ENCODE assay signal across 8 cellular contexts in genomic region chr16:4376126-4376819, GRCh38. TPM values are rescaled to one million over a fixed set of nuclear protein-coding genes. Genes with fewer than 3 reads are reported as not detected.
DNase-seq lines count a peak whose midpoint lies in the region; ATAC-seq and TF ChIP-seq lines count a peak whose summit lies in the region.
"Had no signal": no experiment of that assay in that cellular context is flagged by ENCODE, and none has a peak within 500 bp of the region (broad histone marks: within the 10 kb centered on the region; RNA-seq: fewer than 3 reads in every experiment).

No MANE protein-coding gene starts in this region.

- H3K27ac ChIP-seq in RWPE1: peak overlapping the region; percentile 99
- peak overlapping the region; percentile 45 to 48 for H3K27ac ChIP-seq in mucosa of rectum (ENCODE audit: low read depth in 2 of 2, low read length in 2 of 2)
- peak overlapping the region; percentile 96 to 97 for H3K27ac ChIP-seq in uterus

- peak in 1 of 2 donors; percentile 35 for TF ChIP-seq POLR2A in uterus (IDR thresholded peaks at IDR 0.05)

- H3K4me1 ChIP-seq in mucosa of rectum (ENCODE audit: control insufficient read depth in 2 of 2, insufficient read depth in 2 of 2, low read length in 2 of 2) (peaks cover 15 to 17% of the 10 kb centered on the region in 2 donors), uterus (peaks cover 0 to 39% of the 10 kb centered on the region in 2 donors)

- CTCF ChIA-PET in RWPE1 (lab: Yijun Ruan, JAX): interaction anchor here (0.7 to 4.8 kb wide), 3 partner anchors 9 to 86 kb away, joined by 3 to 31 read pairs (median 3); no protein-coding TSS in a partner anchor

- TF ChIP-seq CTCF in RWPE1 (conservative IDR thresholded peaks at IDR 0.05; ENCODE audit: low read depth) (no peak), uterus (IDR thresholded peaks at IDR 0.05) (no peak)

- H3K27me3 ChIP-seq in mucosa of rectum (ENCODE audit: control insufficient read depth in 2 of 2, insufficient read depth in 2 of 2, low read length in 2 of 2): no peaks in the 10 kb centered on the region
- H3K27me3 ChIP-seq in uterus: no peaks in the 10 kb centered on the region

- H3K36me3 ChIP-seq in mucosa of rectum (ENCODE audit: control insufficient read depth in 2 of 2, insufficient read depth in 2 of 2, low read length in 2 of 2) (peaks cover 0 to 9% of the 10 kb centered on the region in 2 donors), uterus (no peaks in the 10 kb centered on the region)

- H3K9me3 ChIP-seq in mucosa of rectum (ENCODE audit: control insufficient read depth in 2 of 2, low read length in 2 of 2) (no peaks in the 10 kb centered on the region), uterus (no peaks in the 10 kb centered on the region)

- POLR2A ChIA-PET in RWPE1 (lab: Yijun Ruan, JAX; ENCODE audit: low non-redundant PET): no interaction called here

- intact Hi-C loops in uterus (cut with DNase I; ENCODE audit: low total_unique reads): no loop called here

- peak overlapping the region in 1 of 2 donors; percentile 33 for H3K9ac ChIP-seq in mucosa of rectum (ENCODE audit: low read depth in 1 of 2, low read length in 2 of 2)

- H3K4me3 ChIP-seq in mucosa of rectum (ENCODE audit: low read length in 2 of 2) (no peak overlapping the region), uterus (no peak overlapping the region)

- ATAC-seq in HG02571 (IDR thresholded peaks at IDR 0.05; ENCODE audit: unreplicated experiment) (no peak), HG03097 (IDR thresholded peaks at IDR 0.05; ENCODE audit: low FRiP score, unreplicated experiment) (no peak)

- DNase-seq in RWPE1 (ENCODE audit: low spot score) (no peak), fibroblast of gingiva (ENCODE audit: low read depth) (peak; percentile 93), uterus (peak; percentile 92 to 97), T-helper 2 cell (no peak)
- DNase-seq: NCI-H2227 treated with DMSO at 0.1 percent for 48 hours had no signal

RNA-seq across cellular contexts. Expression of gene VASN, which starts 4.6 kb away (rescaled TPM):
- total RNA-seq in uterus: 10 to 100 TPM in 3 of 4 donors, 1 to 10 TPM in 1; 3.6 to 49.0 (median 19.9) TPM

RNA-seq across cellular contexts. Expression of gene PAM16, which starts 25.2 kb away (rescaled TPM):
- total RNA-seq in uterus: 100 to 1,000 TPM in 1 of 4 donors, 10 to 100 TPM in 2, 1 to 10 TPM in 1; 8.9 to 438 (median 35.3) TPM

RNA-seq across cellular contexts. Expression of gene CORO7, which starts 40.1 kb away (rescaled TPM):
- 10 to 100 TPM; 13.8 to 52.1 (median 30.0) TPM for total RNA-seq in uterus

RNA-seq across cellular contexts. Expression of gene DNAJA3, which starts 49.4 kb away (rescaled TPM):
- total RNA-seq in uterus: 10 to 100 TPM; 13.8 to 44.9 (median 36.4) TPM

Comparison
In these comparisons a context has a peak if more than half of its experiments do, and no peak if none do; other contexts are left out.
1. DNase-seq: peak in fibroblast of gingiva (single experiment) and uterus (2 of 2); none in RWPE1 (single experiment) and T-helper 2 cell (0 of 5).
2. H3K27ac ChIP-seq: peak in every context shown above with its lines; median percentile 99 in RWPE1; 96 in uterus; 46 in mucosa of rectum.